29 cellular contexts compared by ENCODE assay signal in the genomic region with DNA sequence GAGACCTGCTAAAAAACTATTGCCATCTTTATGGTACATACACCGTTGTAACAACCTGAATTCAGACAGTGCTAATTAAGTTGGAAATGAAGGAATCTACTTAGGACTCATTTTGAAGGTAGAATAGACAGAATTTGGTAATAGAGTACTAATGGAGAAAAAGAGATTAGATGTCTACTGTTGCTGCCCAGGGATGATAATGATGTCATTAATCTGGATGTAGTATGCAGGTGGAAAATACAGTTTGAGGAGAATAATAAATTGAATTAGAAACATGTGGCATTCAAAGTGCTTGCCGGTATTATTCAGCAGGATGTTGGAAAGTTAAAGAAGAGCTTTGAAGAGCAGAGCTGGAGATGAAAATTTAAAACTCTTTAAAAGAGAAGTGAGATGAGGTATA.
"Had no signal": no experiment of that assay in that cellular context is flagged by ENCODE, and none has a peak within 500 bp of the region (broad histone marks: within the 10 kb centered on the region; RNA-seq: fewer than 3 reads in every experiment).

No MANE protein-coding gene starts in this region.

- FAIRE-seq: urothelium cell line had no signal

- H3K4me3 Mint-ChIP-seq: stimulated activated effector memory CD8-positive, alpha-beta T cell treated with anti-CD3 and anti-CD28 coated beads, Interleukin-12 subunit alpha, Interleukin-12 subunit beta, amount 100 ng/mL, for 72 hours; stimulated activated memory B cell treated with anti-CD40 and anti-IgM and Interleukin-4, amounts not matched to agents 10 μg/mL and 1 μg/mL and 100 μg/mL, for 72 hours; stimulated activated naive B cell treated with anti-CD40 and anti-IgM and Interleukin-4, amounts not matched to agents 10 μg/mL and 1 μg/mL and 100 μg/mL, for 72 hours; stimulated activated naive CD8-positive, alpha-beta T cell treated with anti-CD3 and anti-CD28 coated beads, Interleukin-15, amount 100 ng/mL, for 72 hours; stimulated activated naive CD8-positive, alpha-beta T cell treated with anti-CD3 and anti-CD28 coated beads, Interleukin-15, Interleukin-2, amounts not matched to agents 100 ng/mL and 50 ng/mL, for 24 hours; type B pancreatic cell had no signal

- H3K27me3 ChIP-seq: stomach, suprapubic skin, testis, thyroid gland, tibial artery, tibial nerve, transverse colon, upper lobe of left lung, upper lobe of right lung, uterus, vagina had no signal

- ATAC-seq: stimulated activated effector memory CD8-positive, alpha-beta T cell treated with anti-CD3 and anti-CD28 coated beads, Interleukin-12 subunit alpha, Interleukin-12 subunit beta, amount 100 ng/mL, for 72 hours; stimulated activated memory B cell treated with anti-CD40 and anti-IgM and Interleukin-4, amounts not matched to agents 10 μg/mL and 1 μg/mL and 100 μg/mL, for 72 hours; stimulated activated naive B cell treated with anti-CD40 and anti-IgM and Interleukin-4, amounts not matched to agents 10 μg/mL and 1 μg/mL and 100 μg/mL, for 72 hours; stimulated activated naive CD8-positive, alpha-beta T cell treated with anti-CD3 and anti-CD28 coated beads, Interleukin-15, amount 100 ng/mL, for 72 hours; stimulated activated naive CD8-positive, alpha-beta T cell treated with anti-CD3 and anti-CD28 coated beads, Interleukin-15, Interleukin-2, amounts not matched to agents 100 U/mL and 50 U/mL, for 24 hours; upper lobe of right lung had no signal

- H3K36me3 ChIP-seq: stomach, suprapubic skin, thoracic aorta, thyroid gland, tibial artery, tibial nerve, transverse colon, upper lobe of left lung, upper lobe of right lung, uterus, vagina had no signal

- H3K9me3 ChIP-seq: stomach, suprapubic skin, testis, thoracic aorta, thyroid gland, tibial artery, transverse colon, upper lobe of left lung, upper lobe of right lung, uterus, vagina had no signal

- H3K36me3 Mint-ChIP-seq: stimulated activated effector memory CD8-positive, alpha-beta T cell treated with anti-CD3 and anti-CD28 coated beads, Interleukin-12 subunit alpha, Interleukin-12 subunit beta, amount 100 ng/mL, for 72 hours had no signal

- H3K4me1 ChIP-seq: suprapubic skin, testis, tibial artery, tibial nerve, transverse colon, upper lobe of left lung, upper lobe of right lung, uterus, vagina had no signal

- H3K27me3 Mint-ChIP-seq: stimulated activated memory B cell treated with anti-CD40 and anti-IgM and Interleukin-4, amounts not matched to agents 10 μg/mL and 1 μg/mL and 100 μg/mL, for 72 hours; stimulated activated naive B cell treated with anti-CD40 and anti-IgM and Interleukin-4, amounts not matched to agents 10 μg/mL and 1 μg/mL and 100 μg/mL, for 72 hours; stimulated activated naive CD8-positive, alpha-beta T cell treated with anti-CD3 and anti-CD28 coated beads, Interleukin-15, amount 100 ng/mL, for 72 hours; stimulated activated naive CD8-positive, alpha-beta T cell treated with anti-CD3 and anti-CD28 coated beads, Interleukin-15, Interleukin-2, amounts not matched to agents 100 ng/mL and 50 ng/mL, for 24 hours; type B pancreatic cell had no signal

- H3K27ac ChIP-seq: stomach, suprapubic skin, testis, thoracic aorta, thyroid gland, tibial artery, tibial nerve, transverse colon, upper lobe of left lung, upper lobe of right lung, uterus, vagina had no signal

- H3K9me3 Mint-ChIP-seq: stimulated activated effector memory CD8-positive, alpha-beta T cell treated with anti-CD3 and anti-CD28 coated beads, Interleukin-12 subunit alpha, Interleukin-12 subunit beta, amount 100 ng/mL, for 72 hours; stimulated activated memory B cell treated with anti-CD40 and anti-IgM and Interleukin-4, amounts not matched to agents 10 μg/mL and 1 μg/mL and 100 μg/mL, for 72 hours; stimulated activated naive B cell treated with anti-CD40 and anti-IgM and Interleukin-4, amounts not matched to agents 10 μg/mL and 1 μg/mL and 100 μg/mL, for 72 hours; stimulated activated naive CD8-positive, alpha-beta T cell treated with anti-CD3 and anti-CD28 coated beads, Interleukin-15, amount 100 ng/mL, for 72 hours; stimulated activated naive CD8-positive, alpha-beta T cell treated with anti-CD3 and anti-CD28 coated beads, Interleukin-15, Interleukin-2, amounts not matched to agents 100 ng/mL and 50 ng/mL, for 24 hours; type B pancreatic cell had no signal

- H3K4me3 ChIP-seq: stomach, suprapubic skin, testis, thoracic aorta, thyroid gland, tibial artery, tibial nerve, transverse colon, upper lobe of left lung, upper lobe of right lung, uterus, vagina had no signal

- DNase-seq: stimulated activated CD4-positive, alpha-beta T cell treated with anti-CD3 and anti-CD28 coated beads, Interleukin-2, amount 100 ng/mL, for 48 hours; stimulated activated CD4-positive, alpha-beta T cell treated with anti-CD3 and anti-CD28 coated beads, Interleukin-4, amount 100 ng/mL, for 1 hour; stimulated activated CD4-positive, alpha-beta T cell treated with anti-CD3 and anti-CD28 coated beads, Interleukin-4, amount 100 ng/mL, for 24 hours; stimulated activated CD4-positive, alpha-beta T cell treated with anti-CD3 and anti-CD28 coated beads, Interleukin-4, amount 100 ng/mL, for 4 hours; stimulated activated CD8-positive, alpha-beta memory T cell treated with anti-CD3 and anti-CD28 coated beads, Interleukin-4, amount 100 ng/mL, for 48 hours; stimulated activated naive B cell treated with anti-CD40 and anti-IgM and Interleukin-4, amounts not matched to agents 10 μg/mL and 1 μg/mL and 100 μg/mL, for 72 hours; stimulated activated naive CD4-positive, alpha-beta T cell; stimulated activated naive CD4-positive, alpha-beta T cell treated with Interleukin-2 at 50 U/mL for 16 hours; stimulated activated naive CD8-positive, alpha-beta T cell treated with anti-CD3 and anti-CD28 coated beads, Interleukin-15, amount 100 ng/mL, for 72 hours; stimulated activated naive CD8-positive, alpha-beta T cell treated with anti-CD3 and anti-CD28 coated beads, Interleukin-15, Interleukin-2, amounts not matched to agents 100 U/mL and 50 U/mL, for 24 hours; stomach; substantia nigra; testis; thyroid gland; tibial artery; transverse colon; trophoblast cell; upper lobe of left lung; upper lobe of right lung; uterus had no signal

- H3K27ac Mint-ChIP-seq: stimulated activated effector memory CD8-positive, alpha-beta T cell treated with anti-CD3 and anti-CD28 coated beads, Interleukin-12 subunit alpha, Interleukin-12 subunit beta, amount 100 ng/mL, for 72 hours; stimulated activated memory B cell treated with anti-CD40 and anti-IgM and Interleukin-4, amounts not matched to agents 10 μg/mL and 1 μg/mL and 100 μg/mL, for 72 hours; stimulated activated naive B cell treated with anti-CD40 and anti-IgM and Interleukin-4, amounts not matched to agents 10 μg/mL and 1 μg/mL and 100 μg/mL, for 72 hours; stimulated activated naive CD8-positive, alpha-beta T cell treated with anti-CD3 and anti-CD28 coated beads, Interleukin-15, amount 100 ng/mL, for 72 hours; stimulated activated naive CD8-positive, alpha-beta T cell treated with anti-CD3 and anti-CD28 coated beads, Interleukin-15, Interleukin-2, amounts not matched to agents 100 ng/mL and 50 ng/mL, for 24 hours; type B pancreatic cell had no signal
